In the genomic region with DNA sequence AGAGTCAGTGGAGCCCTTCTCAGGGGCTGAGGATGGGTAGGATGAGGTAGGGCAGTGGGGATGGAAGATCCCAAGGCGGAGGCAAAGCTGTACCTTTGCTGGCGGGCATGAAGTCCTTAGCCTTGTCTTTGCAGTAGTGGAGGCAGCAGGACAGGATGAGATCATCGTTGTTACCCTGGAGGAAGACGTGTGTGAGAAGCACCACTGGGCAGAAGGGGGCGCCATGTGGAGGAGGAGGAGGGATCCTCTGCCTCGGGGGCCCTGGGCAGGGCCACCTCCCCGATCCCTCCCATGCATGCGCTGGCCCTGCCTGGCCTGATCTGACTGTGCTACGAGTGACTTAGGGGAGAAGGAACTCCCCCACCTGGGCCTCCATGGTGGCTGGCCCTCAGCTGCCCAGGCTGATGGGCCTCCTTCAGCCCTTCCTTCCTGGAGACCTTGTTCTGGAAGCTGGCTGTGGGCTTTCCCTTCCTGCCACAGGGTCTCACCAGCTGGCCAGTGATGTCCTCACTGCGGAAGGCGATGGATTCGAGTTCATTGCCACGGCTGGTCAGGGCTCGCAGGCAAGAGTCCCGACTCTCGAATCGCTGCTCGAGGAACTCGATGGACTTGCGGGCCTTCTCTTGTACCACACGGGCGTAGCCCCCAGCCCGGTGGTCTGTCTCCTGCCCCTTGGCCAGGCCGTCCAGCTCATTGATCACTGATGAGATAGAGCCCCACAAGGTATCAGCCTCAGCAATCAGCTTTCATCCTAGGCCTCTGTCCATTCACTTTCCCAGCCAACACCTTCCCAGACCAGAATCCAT, we compare ENCODE assay signal across 9 cellular contexts. TPM values are rescaled to one million over a fixed set of nuclear protein-coding genes. Genes with fewer than 3 reads are reported as not detected.
A peak's percentile ranks its signal among the peaks of the same experiment; 100 is the strongest.
DNase-seq lines count a peak whose midpoint lies in the region; ATAC-seq and TF ChIP-seq lines count a peak whose summit lies in the region.
"Had no signal": no experiment of that assay in that cellular context is flagged by ENCODE, and none has a peak within 500 bp of the region (broad histone marks: within the 10 kb centered on the region; RNA-seq: fewer than 3 reads in every experiment).

No MANE protein-coding gene starts in this region.

- H3K27ac Mint-ChIP-seq in CD14-positive monocyte = peak overlapping the region in 1 of 7 donors; percentile 69
- H3K27ac Mint-ChIP-seq in activated CD8-positive, alpha-beta T cell treated with anti-CD3 and anti-CD28 coated beads, Interleukin-2, amount 10 ng/mL, durations not matched to agents 7 days and 5 days = peak overlapping the region; percentile 79

- peaks cover 77 to 87% (median 80%) of the 10 kb centered on the region in 3 donors for H3K4me1 ChIP-seq in skeletal muscle tissue (ENCODE audit: control insufficient read depth in 3 of 3, insufficient read depth in 3 of 3, low read length in 3 of 3)

- H3K4me3 ChIP-seq in foreskin fibroblast (ENCODE audit: low read depth in 1 of 2, low read length in 2 of 2) (no peak overlapping the region), skeletal muscle tissue (ENCODE audit: low read length in 3 of 3) (no peak overlapping the region)

- ATAC-seq in activated CD8-positive, alpha-beta T cell treated with anti-CD3 and anti-CD28 coated beads, Interleukin-2, amount 10 ng/mL, durations not matched to agents 7 days and 5 days = peak; percentile 65
- ATAC-seq in GM19455 (IDR thresholded peaks at IDR 0.05; ENCODE audit: unreplicated experiment) (no peak), HG03196 (IDR thresholded peaks at IDR 0.05; ENCODE audit: unreplicated experiment) (no peak)

- TF ChIP-seq CTCF in CD14-positive monocyte (IDR thresholded peaks at IDR 0.05) (peak; percentile 71), foreskin fibroblast (IDR thresholded peaks at IDR 0.05; ENCODE audit: low read depth, low read length) (peak; percentile 36)

- peaks cover 27 to 55% (median 33%) of the 10 kb centered on the region in 3 donors for H3K36me3 ChIP-seq in skeletal muscle tissue (ENCODE audit: control insufficient read depth in 3 of 3, insufficient read depth in 3 of 3, low read length in 3 of 3)

- no peak for DNase-seq in CD14-positive monocyte (ENCODE audit: low spot score)
- DNase-seq in HuH-7 (ENCODE audit: low spot score) = peak; percentile 64
- DNase-seq in activated CD8-positive, alpha-beta T cell treated with anti-CD3 and anti-CD28 coated beads, Interleukin-2, amount 10 ng/mL, durations not matched to agents 7 days and 5 days = peak; percentile 84
- DNase-seq in foreskin fibroblast = peak in 1 of 2 donors; percentile 73
- no peak for DNase-seq in midbrain (lab: John Stamatoyannopoulos, UW)

- H3K4me1 Mint-ChIP-seq in CD14-positive monocyte = peaks cover 23% of the 10 kb centered on the region
- peaks cover 82% of the 10 kb centered on the region for H3K4me1 Mint-ChIP-seq in activated CD8-positive, alpha-beta T cell treated with anti-CD3 and anti-CD28 coated beads, Interleukin-2, amount 10 ng/mL, durations not matched to agents 7 days and 5 days (ENCODE audit: low read depth)

- H3K9me3 ChIP-seq in skeletal muscle tissue (ENCODE audit: control insufficient read depth in 3 of 3, low read length in 3 of 3) = no peaks in the 10 kb centered on the region

- peak overlapping the region; percentile 76 for H3K27ac ChIP-seq in skeletal muscle tissue (ENCODE audit: low read depth, low read length)
- H3K27ac ChIP-seq: HL-60 had no signal

- peak overlapping the region in 1 of 3 donors; percentile 66 for H3K9ac ChIP-seq in skeletal muscle tissue (ENCODE audit: low read depth in 1 of 3, low read length in 3 of 3)

- H3K27me3 ChIP-seq in skeletal muscle tissue (ENCODE audit: control insufficient read depth in 3 of 3, insufficient read depth in 3 of 3, low read length in 3 of 3) = no peaks in the 10 kb centered on the region

- intact Hi-C loops in CD14-positive monocyte (cut with micrococcal nuclease) = no loop called here

- no peaks in the 10 kb centered on the region for H3K9me3 Mint-ChIP-seq in CD14-positive monocyte
- H3K9me3 Mint-ChIP-seq in activated CD8-positive, alpha-beta T cell treated with anti-CD3 and anti-CD28 coated beads, Interleukin-2, amount 10 ng/mL, durations not matched to agents 7 days and 5 days (ENCODE audit: insufficient read depth) = no peaks in the 10 kb centered on the region

- CTCF ChIA-PET in activated CD8-positive, alpha-beta T cell treated with anti-CD3 and anti-CD28 coated beads, Interleukin-2, amount 10 ng/mL, durations not matched to agents 7 days and 5 days (lab: Charles Lee) = interaction anchor here (0.6 to 4.2 kb wide), 18 partner anchors 10 to 218 kb away, joined by 3 to 37 read pairs (median 4); a partner anchor contains a TSS

- peaks cover 84 to 89% of the 10 kb centered on the region in 2 donors for H3K36me3 Mint-ChIP-seq in CD14-positive monocyte
- H3K36me3 Mint-ChIP-seq in activated CD8-positive, alpha-beta T cell treated with anti-CD3 and anti-CD28 coated beads, Interleukin-2, amount 10 ng/mL, durations not matched to agents 7 days and 5 days (ENCODE audit: low read depth) = peaks cover 86% of the 10 kb centered on the region

- H3K27me3 Mint-ChIP-seq in CD14-positive monocyte (ENCODE audit: low read depth in 3 of 3) = peaks cover 5 to 15% (median 7%) of the 10 kb centered on the region in 3 donors
- H3K27me3 Mint-ChIP-seq in activated CD8-positive, alpha-beta T cell treated with anti-CD3 and anti-CD28 coated beads, Interleukin-2, amount 10 ng/mL, durations not matched to agents 7 days and 5 days (ENCODE audit: low read depth) = no peaks in the 10 kb centered on the region

- POLR2A ChIA-PET in activated CD8-positive, alpha-beta T cell treated with anti-CD3 and anti-CD28 coated beads, Interleukin-2, amount 10 ng/mL, durations not matched to agents 7 days and 5 days (lab: Charles Lee) = interaction anchor here (1.0 to 1.4 kb wide), 3 partner anchors 17 to 25 kb away, joined by 3 to 7 read pairs (median 4); no protein-coding TSS in a partner anchor

- no peak overlapping the region for H3K4me3 Mint-ChIP-seq in CD14-positive monocyte
- H3K4me3 Mint-ChIP-seq in activated CD8-positive, alpha-beta T cell treated with anti-CD3 and anti-CD28 coated beads, Interleukin-2, amount 10 ng/mL, durations not matched to agents 7 days and 5 days = no peak overlapping the region

RNA-seq across cellular contexts. Expression of a gene that starts 10.3 kb away (rescaled TPM):
- under 1 TPM; 0.13 to 0.30 TPM for polyA plus RNA-seq in CD14-positive monocyte
- 10 to 100 TPM; 66.8 to 70.8 TPM for total RNA-seq in activated CD8-positive, alpha-beta T cell treated with anti-CD3 and anti-CD28 coated beads, Interleukin-2, amount 10 ng/mL, durations not matched to agents 7 days and 5 days
- total RNA-seq in skeletal muscle tissue = 23.5 TPM

RNA-seq across cellular contexts. Expression of a gene that starts 23.4 kb away (rescaled TPM):
- 10 to 100 TPM; 69.1 to 94.9 TPM for polyA plus RNA-seq in CD14-positive monocyte
- total RNA-seq in activated CD8-positive, alpha-beta T cell treated with anti-CD3 and anti-CD28 coated beads, Interleukin-2, amount 10 ng/mL, durations not matched to agents 7 days and 5 days = 10 to 100 TPM; 34.9 to 40.1 TPM
- 24.0 TPM for total RNA-seq in skeletal muscle tissue

RNA-seq across cellular contexts. Expression of a gene that starts 35.2 kb away (rescaled TPM):
- 1 to 10 TPM; 7.5 to 9.3 TPM for polyA plus RNA-seq in CD14-positive monocyte
- total RNA-seq in activated CD8-positive, alpha-beta T cell treated with anti-CD3 and anti-CD28 coated beads, Interleukin-2, amount 10 ng/mL, durations not matched to agents 7 days and 5 days = 10 to 100 TPM; 24.6 to 24.7 TPM
- total RNA-seq in skeletal muscle tissue = 14.1 TPM

RNA-seq across cellular contexts. Expression of a gene that starts 40.0 kb away (rescaled TPM):
- under 1 TPM; 0.11 to 0.29 TPM for polyA plus RNA-seq in CD14-positive monocyte
- total RNA-seq in activated CD8-positive, alpha-beta T cell treated with anti-CD3 and anti-CD28 coated beads, Interleukin-2, amount 10 ng/mL, durations not matched to agents 7 days and 5 days = under 1 TPM; 0.10 to 0.18 TPM
- total RNA-seq in skeletal muscle tissue = 1.0 TPM

Comparison
In these comparisons a context has a peak if more than half of its experiments do, and no peak if none do; other contexts are left out.
1. DNase-seq: peak in HuH-7 (single experiment) and activated CD8-positive, alpha-beta T cell treated with anti-CD3 and anti-CD28 coated beads, Interleukin-2, amount 10 ng/mL, durations not matched to agents 7 days and 5 days (single experiment); none in CD14-positive monocyte (single experiment) and midbrain (single experiment).